19 cellular contexts compared by ENCODE assay signal in genomic region chrX:123361371-123361770, GRCh38.
DNase-seq lines count a peak whose midpoint lies in the region; ATAC-seq and TF ChIP-seq lines count a peak whose summit lies in the region.
"Had no signal": no experiment of that assay in that cellular context is flagged by ENCODE, and none has a peak within 500 bp of the region (broad histone marks: within the 10 kb centered on the region; RNA-seq: fewer than 3 reads in every experiment).

No MANE protein-coding gene starts in this region.

- TF ChIP-seq EP300 in esophagus muscularis mucosa (IDR thresholded peaks at IDR 0.05): no peak

- intact Hi-C loops in gastrocnemius medialis (cut with DNase I; ENCODE audit: low total_unique reads) (no loop called here), esophagus muscularis mucosa (cut with DNase I) (no loop called here)

- ATAC-seq in gastrocnemius medialis (no peak), esophagus mucosa (no peak)
- ATAC-seq: HepG2, Right ventricle myocardium inferior had no signal

- TF ChIP-seq POLR2A in gastrocnemius medialis (IDR thresholded peaks at IDR 0.05) (no peak), esophagus muscularis mucosa (IDR thresholded peaks at IDR 0.05; ENCODE audit: low read depth) (no peak)

- H3K9me3 ChIP-seq in gastrocnemius medialis (no peaks in the 10 kb centered on the region), esophagus muscularis mucosa (no peaks in the 10 kb centered on the region)
- H3K9me3 ChIP-seq: SK-N-SH had no signal

- H3K36me3 ChIP-seq in gastrocnemius medialis (no peaks in the 10 kb centered on the region), esophagus muscularis mucosa (no peaks in the 10 kb centered on the region)

- no peaks in the 10 kb centered on the region for H3K4me1 ChIP-seq in gastrocnemius medialis
- H3K4me1 ChIP-seq in esophagus muscularis mucosa: no peaks in the 10 kb centered on the region

- H3K4me3 ChIP-seq in astrocyte of the cerebellum (ENCODE audit: low read depth, low read length) (no peak overlapping the region), gastrocnemius medialis (no peak overlapping the region), esophagus muscularis mucosa (no peak overlapping the region)
- H3K4me3 ChIP-seq: GM23248 had no signal

- in situ Hi-C loops in astrocyte of the cerebellum (cut with HindIII; ENCODE audit: low sequenced_read_pairs) (no loop called here), gastrocnemius medialis (cut with MboI; ENCODE audit: low sequenced_read_pairs in 4 of 4) (no loop called here)

- TF ChIP-seq CTCF in astrocyte of the cerebellum (IDR thresholded peaks at IDR 0.05; ENCODE audit: low read depth, low read length, missing control alignments) (no peak), gastrocnemius medialis (IDR thresholded peaks at IDR 0.05 in 4 of 5, conservative IDR thresholded peaks at IDR 0.05 in 1 of 5) (no peak), esophagus muscularis mucosa (IDR thresholded peaks at IDR 0.05) (no peak)

- DNase-seq in ELF-1 (ENCODE audit: low read depth, low spot score): peak; percentile 1
- DNase-seq in NCI-H2171 treated with DMSO at 0.1 percent for 48 hours (lab: John Stamatoyannopoulos, UW): peak; percentile 6
- DNase-seq in astrocyte of the cerebellum (ENCODE audit: low read depth): peak; percentile 5
- DNase-seq in kidney tubule cell (ENCODE audit: low spot score): peak; percentile 16
- no peak for DNase-seq in gastrocnemius medialis
- DNase-seq in activated effector memory CD4-positive, alpha-beta T cell treated with Interleukin-2 at 50 U/mL for 16 hours: no peak
- DNase-seq in esophagus muscularis mucosa (ENCODE audit: extremely low spot score): no peak
- DNase-seq: Calu3; CD4-positive, CD25-positive, alpha-beta regulatory T cell; GM23248; HFFc6; NCI-H1417 treated with DMSO at 0.1 percent for 48 hours; NCI-H2029 treated with DMSO at 0.1 percent for 48 hours; NCI-H345; SK-N-SH had no signal

- no peak overlapping the region for H3K27ac ChIP-seq in gastrocnemius medialis
- H3K27ac ChIP-seq in esophagus muscularis mucosa (replicated peaks in 1 of 4): no peak overlapping the region
- H3K27ac ChIP-seq: GM23248, KMS-11 had no signal

- WGBS in esophagus muscularis mucosa: 40% methylated on average over 1 of the region's 1 CpG

- H3K27me3 ChIP-seq in gastrocnemius medialis: no peaks in the 10 kb centered on the region
- no peaks in the 10 kb centered on the region for H3K27me3 ChIP-seq in esophagus muscularis mucosa

Comparison
In these comparisons a context has a peak if more than half of its experiments do, and no peak if none do; other contexts are left out.
1. DNase-seq: peak in ELF-1 (single experiment), NCI-H2171 treated with DMSO at 0.1 percent for 48 hours (single experiment), astrocyte of the cerebellum (single experiment) and kidney tubule cell (single experiment); none in gastrocnemius medialis (0 of 2), activated effector memory CD4-positive, alpha-beta T cell treated with Interleukin-2 at 50 U/mL for 16 hours (single experiment) and esophagus muscularis mucosa (single experiment).